ENCODE assay signal across 9 cellular contexts in genomic region chr3:168511428-168512014, GRCh38.
A peak's percentile ranks its signal among the peaks of the same experiment; 100 is the strongest.
DNase-seq lines count a peak whose midpoint lies in the region; ATAC-seq and TF ChIP-seq lines count a peak whose summit lies in the region.
"Had no signal": no experiment of that assay in that cellular context is flagged by ENCODE, and none has a peak within 500 bp of the region (broad histone marks: within the 10 kb centered on the region; RNA-seq: fewer than 3 reads in every experiment).

No MANE protein-coding gene starts in this region.

- H3K9me3 Mint-ChIP-seq in H9, result no peaks in the 10 kb centered on the region

- H3K4me3 Mint-ChIP-seq in H9, result no peak overlapping the region

- no peak overlapping the region for H3K9ac ChIP-seq in H9 (ENCODE audit: extremely low read depth, insufficient read length, low read length)

- H3K36me3 ChIP-seq in WERI-Rb-1, result no peaks in the 10 kb centered on the region

- H2BK15ac ChIP-seq in H9 (ENCODE audit: low read depth, low read length), result no peak overlapping the region

- H3K27ac ChIP-seq in H9 (ENCODE audit: insufficient read length, low read depth, low read length) (no peak overlapping the region), WERI-Rb-1 (no peak overlapping the region)

- H3K27me3 ChIP-seq in H9 (ENCODE audit: insufficient read depth, low read length), result no peaks in the 10 kb centered on the region
- no peaks in the 10 kb centered on the region for H3K27me3 ChIP-seq in WERI-Rb-1 (ENCODE audit: insufficient read depth, low read depth, severe bottlenecking)

- no peak overlapping the region for H3K14ac ChIP-seq in H9 (ENCODE audit: insufficient read depth, low read length)

- peak; percentile 87 for TF ChIP-seq CTCF in H9 (conservative IDR thresholded peaks at IDR 0.05)
- TF ChIP-seq CTCF in WERI-Rb-1 (IDR thresholded peaks at IDR 0.05; ENCODE audit: low read depth, low read length), result peak; percentile 60

- no peak overlapping the region for H2BK5ac ChIP-seq in H9 (ENCODE audit: insufficient read length, low read length)

- H4K91ac ChIP-seq in H9 (ENCODE audit: insufficient read length, low read depth, low read length), result no peak overlapping the region

- WGBS in H9 (ENCODE audit: extremely low coverage, insufficient read length, low lambda C conversion rate), result no CpG with 5 or more reads among the region's 3 CpGs

- no peak for ATAC-seq in GM19452 (IDR thresholded peaks at IDR 0.05; ENCODE audit: unreplicated experiment)
- ATAC-seq in HG03039 (IDR thresholded peaks at IDR 0.05; ENCODE audit: unreplicated experiment), result no peak

- no peak overlapping the region for H2AK5ac ChIP-seq in H9 (ENCODE audit: insufficient read length, low read length)

- peaks cover 37 to 42% of the 10 kb centered on the region in 2 experiments for H3K4me1 Mint-ChIP-seq in H9

- no peaks in the 10 kb centered on the region for H3K36me3 Mint-ChIP-seq in H9 (ENCODE audit: insufficient read depth in 1 of 3, low read depth in 3 of 3)

- no peak overlapping the region for H4K8ac ChIP-seq in H9 (replicated peaks; ENCODE audit: insufficient read length, low read depth, low read length)

- H3K79me1 ChIP-seq in H9 (ENCODE audit: insufficient read depth, low read depth, low read length, poor library complexity, severe bottlenecking), result no peaks in the 10 kb centered on the region

- no peak overlapping the region for H3K23ac ChIP-seq in H9 (ENCODE audit: insufficient read length, low read depth, low read length)

- no peaks in the 10 kb centered on the region for H3K79me2 ChIP-seq in H9 (ENCODE audit: insufficient read depth, low read length)

- no peak overlapping the region for H2BK12ac ChIP-seq in H9 (ENCODE audit: insufficient read length, low read depth, low read length)

- H3K4ac ChIP-seq in H9 (ENCODE audit: low read depth, low read length), result no peak overlapping the region

- DNase-seq in COLO829 (ENCODE audit: low spot score), result peak; percentile 43
- DNase-seq in H9, result no peak
- DNase-seq in WERI-Rb-1, result no peak
- DNase-seq in kidney tubule cell (ENCODE audit: low spot score), result peak; percentile 13
- DNase-seq in stimulated activated CD4-positive, alpha-beta T cell treated with anti-CD3 and anti-CD28 coated beads, Interleukin-12 subunit alpha, Interleukin-12 subunit beta, amount 100 ng/mL, for 4 hours, result no peak
- DNase-seq in cortex of kidney (lab: John Stamatoyannopoulos, UW), result no peak
- DNase-seq: foreskin melanocyte had no signal

- no peak overlapping the region for H3T11ph ChIP-seq in H9 (ENCODE audit: low read length)

- no peak overlapping the region for H2BK20ac ChIP-seq in H9 (ENCODE audit: low read depth, low read length, poor library complexity, severe bottlenecking)

- H2BK120ac ChIP-seq in H9 (ENCODE audit: low read depth, low read length, poor library complexity, severe bottlenecking), result no peak overlapping the region

- no peak overlapping the region for H4K5ac ChIP-seq in H9 (ENCODE audit: insufficient read length, low read depth, low read length)

- no peaks in the 10 kb centered on the region for H3K9me3 ChIP-seq in H9 (ENCODE audit: control insufficient read depth, low read depth, low read length)
- no peaks in the 10 kb centered on the region for H3K9me3 ChIP-seq in WERI-Rb-1 (ENCODE audit: severe bottlenecking)

- H3K18ac ChIP-seq in H9 (ENCODE audit: insufficient read length, low read depth, low read length), result no peak overlapping the region

- H3K4me2 ChIP-seq in H9 (ENCODE audit: insufficient read depth, insufficient read length, low read length), result no peak overlapping the region

- H4K20me1 ChIP-seq in H9 (ENCODE audit: control insufficient read depth, insufficient read depth, insufficient read length), result no peaks in the 10 kb centered on the region

- peak overlapping the region in 2 of 3 experiments; percentile 28 to 31; a peak in 2 of 7 replicates for H3K27ac Mint-ChIP-seq in H9

- no peak overlapping the region for H3K4me3 ChIP-seq in WERI-Rb-1 (ENCODE audit: low read depth, low read length)

- H3K56ac ChIP-seq in H9 (ENCODE audit: insufficient read length, low read depth, low read length), result no peak overlapping the region

- no peak overlapping the region for H2AFZ ChIP-seq in H9 (ENCODE audit: low read length)

- peaks cover 5% of the 10 kb centered on the region; the same call in 1 of the 2 replicates for H3K4me1 ChIP-seq in H9 (ENCODE audit: insufficient read depth, low read length)

- H3K27me3 Mint-ChIP-seq in H9 (ENCODE audit: low read depth), result no peaks in the 10 kb centered on the region

- no peaks in the 10 kb centered on the region for H3K23me2 ChIP-seq in H9 (ENCODE audit: insufficient read length, low read depth, low read length, poor library complexity, severe bottlenecking)

Comparison
In these comparisons a context has a peak if more than half of its experiments do, and no peak if none do; other contexts are left out.
1. DNase-seq: peak in COLO829 (single experiment) and kidney tubule cell (single experiment); none in H9 (single experiment), WERI-Rb-1 (single experiment), stimulated activated CD4-positive, alpha-beta T cell treated with anti-CD3 and anti-CD28 coated beads, Interleukin-12 subunit alpha, Interleukin-12 subunit beta, amount 100 ng/mL, for 4 hours (single experiment) and cortex of kidney (single experiment).